32 cellular contexts compared by ENCODE assay signal in genomic region chr4:136737066-136737465, GRCh38.
"Had no signal": no experiment of that assay in that cellular context is flagged by ENCODE, and none has a peak within 500 bp of the region (broad histone marks: within the 10 kb centered on the region; RNA-seq: fewer than 3 reads in every experiment).

No MANE protein-coding gene starts in this region.

- H3K9me3 ChIP-seq: body of pancreas, breast epithelium had no signal

- H3K27me3 ChIP-seq: body of pancreas, brain microvascular endothelial cell, breast epithelium had no signal

- DNase-seq: activated B cell treated with CpG ODN at 0.5 μM for 24 hours; activated CD4-positive, alpha-beta memory T cell treated with anti-CD3 and anti-CD28 coated beads, Interleukin-2, amount 10 ng/mL, durations not matched to agents 7 days and 5 days; activated CD4-positive, alpha-beta T cell treated with anti-CD3 and anti-CD28 coated beads for 36 hours; activated CD4-positive, alpha-beta T cell treated with anti-CD3 and anti-CD28 coated beads for 48 hours; activated CD4-positive, alpha-beta T cell treated with anti-CD3 and anti-CD28 coated beads, Interleukin-2, amount 10 ng/mL, durations not matched to agents 7 days and 5 days; activated CD4-positive, alpha-beta T cell treated with anti-CD3 and anti-CD28 coated beads, Interleukin-2, amount 50 U/mL, for 48 hours; activated CD4-positive, CD25-positive, alpha-beta regulatory T cell treated with anti-CD3 and anti-CD28 coated beads, Interleukin-2, amount 50 U/mL, for 72 hours; activated CD8-positive, alpha-beta memory T cell treated with anti-CD3 and anti-CD28 coated beads, Interleukin-2, amount 50 U/mL, for 4 hours; activated CD8-positive, alpha-beta T cell treated with anti-CD3 and anti-CD28 coated beads, Interleukin-2, amount 10 ng/mL, durations not matched to agents 7 days and 5 days; activated effector memory CD4-positive, alpha-beta T cell treated with anti-CD3 and anti-CD28 coated beads, Interleukin-2, amount 50 U/mL, for 16 hours; activated gamma-delta T cell treated with Interleukin-2 at 50 U/mL for 16 hours; activated naive CD4-positive, alpha-beta T cell; activated naive CD4-positive, alpha-beta T cell treated with anti-CD3 and anti-CD28 coated beads for 36 hours; activated naive CD4-positive, alpha-beta T cell treated with anti-CD3 and anti-CD28 coated beads, Interleukin-2, amount 50 U/mL, for 16 hours; activated naive CD8-positive, alpha-beta T cell treated with anti-CD3 and anti-CD28 coated beads for 36 hours; activated T-cell treated with anti-CD3 and anti-CD28 coated beads for 4 hours; activated T-cell treated with anti-CD3 and anti-CD28 coated beads, Interleukin-2, amount 50 U/mL, for 1 hour; activated T-cell treated with anti-CD3 and anti-CD28 coated beads, Interleukin-2, amount 50 U/mL, for 4 hours; activated T-cell treated with anti-CD3 and anti-CD28 coated beads, Interleukin-2, amount 50 U/mL, for 72 hours; amniotic stem cell; aorta; body of pancreas; brain microvascular endothelial cell; central memory CD4-positive, alpha-beta T cell; SW 1271; T-helper 1 cell; T-helper 2 cell; T-helper 9 cell had no signal

- H3K4me3 ChIP-seq: body of pancreas, breast epithelium had no signal

- H3K4me1 ChIP-seq: body of pancreas, breast epithelium had no signal

- H3K36me3 ChIP-seq: brain microvascular endothelial cell, breast epithelium had no signal

- ATAC-seq: activated CD4-positive, alpha-beta T cell treated with anti-CD3 and anti-CD28 coated beads for 36 hours; activated CD8-positive, alpha-beta T cell treated with anti-CD3 and anti-CD28 coated beads, Interleukin-2, amount 10 ng/mL, durations not matched to agents 7 days and 5 days; activated naive CD4-positive, alpha-beta T cell treated with anti-CD3 and anti-CD28 coated beads, Interleukin-2, amount 50 U/mL, for 72 hours; activated T-cell treated with anti-CD3 and anti-CD28 coated beads, Interleukin-2, amount 50 U/mL, for 4 hours; activated T-cell treated with anti-CD3 and anti-CD28 coated beads, Interleukin-2, amount 50 U/mL, for 72 hours; activated T-helper 17 cell treated with anti-CD3 and anti-CD28 coated beads, Interleukin-2, amount 50 U/mL, for 72 hours; body of pancreas had no signal

- H3K27ac ChIP-seq: body of pancreas, brain microvascular endothelial cell, breast epithelium, VCaP had no signal
